ENCODE assay signal across 36 cellular contexts in genomic region chr12:106663385-106663784, GRCh38.
"Had no signal": no experiment of that assay in that cellular context is flagged by ENCODE, and none has a peak within 500 bp of the region (broad histone marks: within the 10 kb centered on the region; RNA-seq: fewer than 3 reads in every experiment).

No MANE protein-coding gene starts in this region.

- H3K27ac Mint-ChIP-seq: activated B cell treated with CpG ODN at 0.5 μM for 24 hours; activated CD4-positive, alpha-beta memory T cell treated with anti-CD3 and anti-CD28 coated beads for 36 hours; activated CD4-positive, alpha-beta T cell treated with anti-CD3 and anti-CD28 coated beads, Interleukin-2, amount 10 ng/mL, durations not matched to agents 24 days and 14 days; activated CD8-positive, alpha-beta T cell treated with anti-CD3 and anti-CD28 coated beads for 36 hours; activated naive CD4-positive, alpha-beta T cell treated with anti-CD3 and anti-CD28 coated beads for 36 hours; activated naive CD4-positive, alpha-beta T cell treated with anti-CD3 and anti-CD28 coated beads, Interleukin-2, amount 50 U/mL, for 72 hours; activated naive CD8-positive, alpha-beta T cell treated with anti-CD3 and anti-CD28 coated beads for 36 hours; activated T-cell treated with anti-CD3 and anti-CD28 coated beads, Interleukin-2, amount 50 U/mL, for 72 hours; activated T-helper 1 cell treated with anti-CD3 and anti-CD28 coated beads, Interleukin-12 subunit alpha, Interleukin-12 subunit beta, Interleukin-2, Interleukin-4 antibody, amounts not matched to agents 30 ng/mL and 10 ng/mL and 1 ng/mL, durations not matched to agents 14 hours and 24 hours and 36 hours; activated T-helper 17 cell treated with anti-CD3 and anti-CD28 coated beads, Interleukin-2, amount 50 U/mL, for 72 hours; T-helper 1 cell treated with Interleukin-12 subunit alpha and Interleukin-12 subunit beta and Interleukin-4 antibody, amounts not matched to agents 30 μg/mL and 1 μg/mL, for 36 hours; T-helper 2 cell treated with Interferon-gamma antibody and Interleukin-4, amounts not matched to agents 5 μg/mL and 100 μg/mL, for 36 hours had no signal

- H3K36me3 Mint-ChIP-seq: activated naive CD8-positive, alpha-beta T cell treated with anti-CD3 and anti-CD28 coated beads for 36 hours had no signal

- H3K36me3 ChIP-seq: adrenal gland, brain microvascular endothelial cell, breast epithelium had no signal

- H3K27me3 ChIP-seq: body of pancreas, brain microvascular endothelial cell, breast epithelium had no signal

- ATAC-seq: activated CD8-positive, alpha-beta T cell treated with anti-CD3 and anti-CD28 coated beads for 36 hours; activated naive CD4-positive, alpha-beta T cell treated with anti-CD3 and anti-CD28 coated beads, Interleukin-2, amount 50 U/mL, for 72 hours; activated T-cell treated with anti-CD3 and anti-CD28 coated beads, Interleukin-2, amount 50 U/mL, for 4 hours; activated T-cell treated with anti-CD3 and anti-CD28 coated beads, Interleukin-2, amount 50 U/mL, for 72 hours; activated T-helper 17 cell treated with anti-CD3 and anti-CD28 coated beads, Interleukin-2, amount 50 U/mL, for 72 hours; body of pancreas had no signal

- H3K4me1 ChIP-seq: adrenal gland, body of pancreas, breast epithelium had no signal

- H3K4me3 Mint-ChIP-seq: activated B cell treated with CpG ODN at 0.5 μM for 24 hours; activated CD4-positive, alpha-beta memory T cell treated with anti-CD3 and anti-CD28 coated beads for 36 hours; activated CD4-positive, alpha-beta T cell treated with anti-CD3 and anti-CD28 coated beads, Interleukin-2, amount 10 ng/mL, durations not matched to agents 24 days and 14 days; activated CD8-positive, alpha-beta T cell treated with anti-CD3 and anti-CD28 coated beads for 36 hours; activated naive CD4-positive, alpha-beta T cell treated with anti-CD3 and anti-CD28 coated beads for 36 hours; activated naive CD8-positive, alpha-beta T cell treated with anti-CD3 and anti-CD28 coated beads for 36 hours; activated T-cell treated with anti-CD3 and anti-CD28 coated beads, Interleukin-2, amount 50 U/mL, for 4 hours; activated T-cell treated with anti-CD3 and anti-CD28 coated beads, Interleukin-2, amount 50 U/mL, for 72 hours; activated T-helper 1 cell treated with anti-CD3 and anti-CD28 coated beads, Interleukin-12 subunit alpha, Interleukin-12 subunit beta, Interleukin-2, Interleukin-4 antibody, amounts not matched to agents 30 ng/mL and 10 ng/mL and 1 ng/mL, durations not matched to agents 14 hours and 24 hours and 36 hours; activated T-helper 17 cell treated with anti-CD3 and anti-CD28 coated beads, Interleukin-2, amount 50 U/mL, for 72 hours; T-helper 1 cell treated with Interleukin-12 subunit alpha and Interleukin-12 subunit beta and Interleukin-4 antibody, amounts not matched to agents 30 μg/mL and 1 μg/mL, for 36 hours; T-helper 2 cell treated with Interferon-gamma antibody and Interleukin-4, amounts not matched to agents 5 μg/mL and 100 μg/mL, for 36 hours had no signal

- FAIRE-seq: astrocyte, TTC549 had no signal

- DNase-seq: activated B cell treated with CpG ODN at 0.5 μM for 24 hours; activated CD4-positive, alpha-beta memory T cell treated with anti-CD3 and anti-CD28 coated beads for 36 hours; activated CD4-positive, alpha-beta T cell treated with anti-CD3 and anti-CD28 coated beads for 4 hours; activated CD4-positive, alpha-beta T cell treated with anti-CD3 and anti-CD28 coated beads, Interleukin-2, amount 10 ng/mL, durations not matched to agents 24 days and 14 days; activated CD4-positive, alpha-beta T cell treated with anti-CD3 and anti-CD28 coated beads, Interleukin-2, amount 50 U/mL, for 1 hour; activated CD4-positive, alpha-beta T cell treated with anti-CD3 and anti-CD28 coated beads, Interleukin-2, amount 50 U/mL, for 4 hours; activated CD4-positive, CD25-positive, alpha-beta regulatory T cell treated with anti-CD3 and anti-CD28 coated beads, Interleukin-2, amount 50 U/mL, for 72 hours; activated CD8-positive, alpha-beta memory T cell treated with anti-CD3 and anti-CD28 coated beads, Interleukin-2, amount 50 U/mL, for 4 hours; activated CD8-positive, alpha-beta T cell treated with anti-CD3 and anti-CD28 coated beads for 36 hours; activated effector memory CD4-positive, alpha-beta T cell treated with anti-CD3 and anti-CD28 coated beads, Interleukin-2, amount 50 U/mL, for 16 hours; activated gamma-delta T cell treated with Interleukin-2 at 50 U/mL for 16 hours; activated naive CD4-positive, alpha-beta T cell; activated naive CD4-positive, alpha-beta T cell treated with anti-CD3 and anti-CD28 coated beads for 36 hours; activated naive CD4-positive, alpha-beta T cell treated with anti-CD3 and anti-CD28 coated beads, Interleukin-2, amount 50 U/mL, for 16 hours; activated naive CD8-positive, alpha-beta T cell treated with anti-CD3 and anti-CD28 coated beads for 36 hours; activated T-cell treated with anti-CD3 and anti-CD28 coated beads for 4 hours; activated T-cell treated with anti-CD3 and anti-CD28 coated beads, Interleukin-2, amount 50 U/mL, for 1 hour; activated T-cell treated with anti-CD3 and anti-CD28 coated beads, Interleukin-2, amount 50 U/mL, for 4 hours; activated T-cell treated with anti-CD3 and anti-CD28 coated beads, Interleukin-2, amount 50 U/mL, for 72 hours; adrenal gland; amniotic stem cell; aorta; body of pancreas; brain microvascular endothelial cell; central memory CD4-positive, alpha-beta T cell; T-helper 2 cell; T-helper 9 cell had no signal

- H3K4me3 ChIP-seq: adrenal gland, body of pancreas, breast epithelium had no signal

- H3K4me1 Mint-ChIP-seq: activated B cell treated with CpG ODN at 0.5 μM for 24 hours; activated CD4-positive, alpha-beta T cell treated with anti-CD3 and anti-CD28 coated beads, Interleukin-2, amount 10 ng/mL, durations not matched to agents 24 days and 14 days; activated naive CD8-positive, alpha-beta T cell treated with anti-CD3 and anti-CD28 coated beads for 36 hours; activated T-helper 17 cell treated with anti-CD3 and anti-CD28 coated beads, Interleukin-2, amount 50 U/mL, for 72 hours had no signal

- H3K27ac ChIP-seq: adrenal gland, body of pancreas, brain microvascular endothelial cell, breast epithelium, VCaP had no signal
